28 cellular contexts compared by ENCODE assay signal in genomic region chr16:8735574-8735973, GRCh38.
"Had no signal": no experiment of that assay in that cellular context is flagged by ENCODE, and none has a peak within 500 bp of the region (broad histone marks: within the 10 kb centered on the region; RNA-seq: fewer than 3 reads in every experiment).

No MANE protein-coding gene starts in this region.

- H3K27ac ChIP-seq: coronary artery, esophagus squamous epithelium, ovary, psoas muscle, stomach, tibial artery had no signal

- H3K4me3 Mint-ChIP-seq: naive thymus-derived CD4-positive, alpha-beta T cell; nephron; type B pancreatic cell had no signal

- ATAC-seq: left lobe of liver; naive thymus-derived CD4-positive, alpha-beta T cell; psoas muscle had no signal

- H3K9me3 Mint-ChIP-seq: type B pancreatic cell had no signal

- DNase-seq: dermis blood vessel endothelial cell; effector memory CD4-positive, alpha-beta T cell; erythroblast; esophagus squamous epithelium; foreskin melanocyte; head of caudate nucleus; kidney; mammary epithelial cell; mesendoderm; midbrain; naive thymus-derived CD4-positive, alpha-beta T cell; occipital lobe; ovary; posterior cingulate gyrus; psoas muscle; right cardiac atrium; small intestine; stimulated activated CD4-positive, alpha-beta T cell treated with anti-CD3 and anti-CD28 coated beads, Interleukin-12 subunit alpha, Interleukin-12 subunit beta, amount 100 ng/mL, for 4 hours; stimulated activated CD4-positive, alpha-beta T cell treated with anti-CD3 and anti-CD28 coated beads, Interleukin-1b, Interleukin-23, amount 100 ng/mL, for 48 hours; stimulated activated CD4-positive, alpha-beta T cell treated with anti-CD3 and anti-CD28 coated beads, Interleukin-4, amount 100 ng/mL, for 1 hour; stimulated activated CD8-positive, alpha-beta memory T cell treated with anti-CD3 and anti-CD28 coated beads, Interleukin-4, amount 100 ng/mL, for 48 hours; stimulated activated naive CD4-positive, alpha-beta T cell treated with Interleukin-2 at 50 U/mL for 16 hours; stomach had no signal

- H3K27me3 Mint-ChIP-seq: naive thymus-derived CD4-positive, alpha-beta T cell; type B pancreatic cell had no signal

- H3K27me3 ChIP-seq: esophagus squamous epithelium, ovary, stomach, tibial artery had no signal

- H3K9me3 ChIP-seq: esophagus squamous epithelium, ovary, psoas muscle, tibial artery had no signal

- H3K36me3 ChIP-seq: ovary had no signal

- H3K4me3 ChIP-seq: coronary artery, esophagus squamous epithelium, ovary, psoas muscle, stomach, tibial artery had no signal

- H3K27ac Mint-ChIP-seq: nephron, type B pancreatic cell had no signal

- H3K4me1 ChIP-seq: psoas muscle had no signal
